21 cellular contexts compared by ENCODE assay signal in genomic region chr2:224114428-224114827, GRCh38.
"Had no signal": no experiment of that assay in that cellular context is flagged by ENCODE, and none has a peak within 500 bp of the region (broad histone marks: within the 10 kb centered on the region; RNA-seq: fewer than 3 reads in every experiment).

No MANE protein-coding gene starts in this region.

- H3K27ac ChIP-seq: colonic mucosa, dorsolateral prefrontal cortex, esophagus muscularis mucosa, foreskin keratinocyte, gastroesophageal sphincter, heart left ventricle, hepatocyte, left lung, lower lobe of right lung had no signal

- FAIRE-seq: endothelial cell of umbilical vein, frontal cortex, islet of Langerhans, keratinocyte had no signal

- ATAC-seq: foreskin keratinocyte, gastroesophageal sphincter, heart left ventricle, left cardiac atrium, left lung, left ventricle myocardium superior, lower lobe of right lung, mucosa of descending colon had no signal

- H3K79me2 ChIP-seq: hepatocyte had no signal

- H2AFZ ChIP-seq: hepatocyte had no signal

- DNase-seq: colonic mucosa; dermis blood vessel endothelial cell; dorsolateral prefrontal cortex; effector CD4-positive, alpha-beta T cell; effector memory CD4-positive, alpha-beta T cell; foreskin keratinocyte; heart left ventricle; left cardiac atrium; left lung; left ventricle myocardium superior; lower lobe of right lung; mesenchymal stem cell; mucosa of descending colon; naive B cell had no signal

- H3K4me3 ChIP-seq: colonic mucosa, dorsolateral prefrontal cortex, esophagus muscularis mucosa, gastroesophageal sphincter, heart left ventricle, hepatocyte, left lung, lower lobe of right lung, mucosa of descending colon had no signal

- H3K9me3 ChIP-seq: colonic mucosa, lower lobe of right lung had no signal

- H3K4me1 ChIP-seq: colonic mucosa, esophagus muscularis mucosa, gastroesophageal sphincter, heart left ventricle, left lung, lower lobe of right lung had no signal

- H3K4me2 ChIP-seq: hepatocyte had no signal

- H3K36me3 ChIP-seq: colonic mucosa, esophagus muscularis mucosa, gastroesophageal sphincter, heart left ventricle, left lung, lower lobe of right lung had no signal

- H3K27me3 ChIP-seq: colonic mucosa, dorsolateral prefrontal cortex, esophagus muscularis mucosa, foreskin keratinocyte, gastroesophageal sphincter, heart left ventricle, hepatocyte, left lung had no signal
